In genomic region chr3:4744405-4745239, GRCh38 we compare ENCODE assay signal across 1 cellular context.
TF ChIP-seq lines count a peak whose summit lies in the region.

No MANE protein-coding gene starts in this region.

TF ChIP-seq in HepG2, 621 proteins besides CTCF, POLR2A, EP300 and RAD21 (continued from another document and continues in another):
- 0 out of 2 replicates have a peak, but pooled peaks have one; percentile 45 for TF ChIP-seq ZHX1 (CRISPR knock-in tag; IDR thresholded peaks at IDR 0.05; ENCODE audit: low read depth)
- TF ChIP-seq ZNF615 (CRISPR knock-in tag; IDR thresholded peaks at IDR 0.05; ENCODE audit: borderline replicate concordance) = no peak
- peak; percentile 70; the same call in 1 of the 2 replicates for TF ChIP-seq FOXO1 (CRISPR knock-in tag; IDR thresholded peaks at IDR 0.05)
- TF ChIP-seq CCDC6 (CRISPR knock-in tag; IDR thresholded peaks at IDR 0.05) = peak; percentile 68; the same call in 1 of the 2 replicates
- TF ChIP-seq ZNF12 (CRISPR knock-in tag; IDR thresholded peaks at IDR 0.05) = 0 out of 2 replicates have a peak, but pooled peaks have one; percentile 38
- TF ChIP-seq SETDB1 (CRISPR knock-in tag; IDR thresholded peaks at IDR 0.05; ENCODE audit: borderline replicate concordance) = no peak
- TF ChIP-seq HMG20A (CRISPR knock-in tag; IDR thresholded peaks at IDR 0.05; ENCODE audit: borderline replicate concordance) = peak; percentile 81; the same call in 1 of the 2 replicates
- no peak for TF ChIP-seq GMEB2 (CRISPR knock-in tag; IDR thresholded peaks at IDR 0.05; ENCODE audit: low read depth)
- TF ChIP-seq CSRNP1 (CRISPR knock-in tag; IDR thresholded peaks at IDR 0.05) = 0 out of 2 replicates have a peak, but pooled peaks have one; percentile 33
- TF ChIP-seq ATF1 (CRISPR knock-in tag; IDR thresholded peaks at IDR 0.05) = no peak
- no peak for TF ChIP-seq PAWR (CRISPR knock-in tag; IDR thresholded peaks at IDR 0.05; ENCODE audit: borderline replicate concordance)
- TF ChIP-seq PBX2 (CRISPR knock-in tag; IDR thresholded peaks at IDR 0.05) = 0 out of 2 replicates have a peak, but pooled peaks have one; percentile 26
- peak; percentile 93 for TF ChIP-seq ZBTB34 (CRISPR knock-in tag; IDR thresholded peaks at IDR 0.05)
- peak; percentile 90 for TF ChIP-seq ZNF609 (CRISPR knock-in tag; IDR thresholded peaks at IDR 0.05; ENCODE audit: borderline replicate concordance)
- TF ChIP-seq KDM6A (CRISPR knock-in tag; IDR thresholded peaks at IDR 0.05; ENCODE audit: low read depth) = 0 out of 2 replicates have a peak, but pooled peaks have one; percentile 17
- no peak for TF ChIP-seq MTF1 (CRISPR knock-in tag; IDR thresholded peaks at IDR 0.05)
- TF ChIP-seq ZBTB21 (CRISPR knock-in tag; IDR thresholded peaks at IDR 0.05) = no peak
- TF ChIP-seq MYPOP (CRISPR knock-in tag; IDR thresholded peaks at IDR 0.05) = peak; percentile 60; the same call in 1 of the 2 replicates
- TF ChIP-seq SMYD3 (CRISPR knock-in tag; IDR thresholded peaks at IDR 0.05) = peak; percentile 59; the same call in 1 of the 2 replicates
- no peak for TF ChIP-seq ZNF766 (CRISPR knock-in tag; IDR thresholded peaks at IDR 0.05; ENCODE audit: borderline replicate concordance)
- no peak for TF ChIP-seq LCORL (IDR thresholded peaks at IDR 0.05)
- TF ChIP-seq LCORL (CRISPR knock-in tag; IDR thresholded peaks at IDR 0.05) = peak; percentile 82; the same call in 1 of the 2 replicates
- peak; percentile 84 for TF ChIP-seq PCBP2 (optimal IDR thresholded peaks at IDR 0.05; ENCODE audit: low read depth, low read length, poor library complexity, severe bottlenecking)
- TF ChIP-seq ZBTB25 (CRISPR knock-in tag; IDR thresholded peaks at IDR 0.05) = no peak
- no peak for TF ChIP-seq NR3C1 (CRISPR knock-in tag; IDR thresholded peaks at IDR 0.05)
- TF ChIP-seq PRDM15 (CRISPR knock-in tag; IDR thresholded peaks at IDR 0.05) = no peak
- TF ChIP-seq MEIS1 (CRISPR knock-in tag; IDR thresholded peaks at IDR 0.05; ENCODE audit: borderline replicate concordance) = peak; percentile 51; the same call in 1 of the 2 replicates
- 0 out of 2 replicates have a peak, but pooled peaks have one; percentile 42 for TF ChIP-seq ZNF788 (CRISPR knock-in tag; IDR thresholded peaks at IDR 0.05; ENCODE audit: borderline replicate concordance)
- TF ChIP-seq ZNF605 (CRISPR knock-in tag; IDR thresholded peaks at IDR 0.05) = peak; percentile 46; the same call in 1 of the 2 replicates
- no peak for TF ChIP-seq PAF1 (CRISPR knock-in tag; IDR thresholded peaks at IDR 0.05)
- TF ChIP-seq ZNF264 (CRISPR knock-in tag; IDR thresholded peaks at IDR 0.05) = no peak
